8 cellular contexts compared by ENCODE assay signal in the genomic region with DNA sequence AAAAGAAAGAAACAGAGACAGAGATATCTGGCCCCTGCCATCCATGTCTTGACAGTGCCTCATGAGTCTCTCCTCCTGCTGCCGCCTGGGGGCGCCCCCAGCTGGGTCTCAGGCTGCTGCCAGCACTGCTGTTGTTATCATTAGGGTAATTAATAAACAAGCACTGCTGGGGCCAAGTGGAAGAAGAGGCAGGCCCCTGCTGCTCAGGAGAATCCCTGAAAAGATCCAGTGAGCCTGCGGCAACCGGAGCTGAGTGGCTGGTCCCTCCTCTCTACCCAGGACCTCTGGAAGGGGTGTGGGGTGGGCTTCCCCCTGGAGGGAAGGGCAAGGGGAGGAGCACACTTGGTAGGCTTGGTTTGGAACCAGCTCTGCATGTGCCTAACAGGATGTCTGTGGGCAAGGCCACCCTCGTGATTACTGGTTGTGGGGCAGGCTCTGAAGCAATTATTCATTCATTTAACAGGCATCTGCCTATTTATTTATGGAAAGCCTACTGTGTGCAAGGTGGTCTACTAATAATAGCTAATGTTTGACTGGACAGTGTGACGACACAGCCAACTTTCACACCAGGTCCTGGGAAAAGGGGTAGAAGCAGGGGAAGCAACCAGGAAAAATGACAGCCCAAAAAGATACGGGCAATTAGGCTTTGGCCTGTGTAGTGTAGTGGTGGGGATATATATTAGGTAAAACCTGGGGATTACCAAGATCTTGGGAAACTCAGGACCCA. TPM values are rescaled to one million over a fixed set of nuclear protein-coding genes. Genes with fewer than 3 reads are reported as not detected.
A peak's percentile ranks its signal among the peaks of the same experiment; 100 is the strongest.
DNase-seq lines count a peak whose midpoint lies in the region; ATAC-seq and TF ChIP-seq lines count a peak whose summit lies in the region.

No MANE protein-coding gene starts in this region.

- H3K36me3 ChIP-seq in HEK293 (ENCODE audit: control insufficient read depth in 2 of 2, insufficient read depth in 1 of 2, low read length in 2 of 2) (peaks cover 0 to 11% of the 10 kb centered on the region in 2 experiments; a peak in 1 of 3 replicates), left lung (no peaks in the 10 kb centered on the region)

- H3K27me3 ChIP-seq in left lung = peaks cover 4 to 39% of the 10 kb centered on the region in 2 donors

- H3K4me1 Mint-ChIP-seq in activated CD4-positive, alpha-beta T cell treated with anti-CD3 and anti-CD28 coated beads, Interleukin-2, amount 10 ng/mL, durations not matched to agents 24 days and 14 days = peaks cover 23% of the 10 kb centered on the region

- peak overlapping the region; percentile 84 for H3K4me3 Mint-ChIP-seq in activated CD4-positive, alpha-beta T cell treated with anti-CD3 and anti-CD28 coated beads, Interleukin-2, amount 10 ng/mL, durations not matched to agents 24 days and 14 days

- no peaks in the 10 kb centered on the region for H3K9me3 ChIP-seq in HEK293 (ENCODE audit: control insufficient read depth, insufficient read depth, low read depth, low read length)
- no peaks in the 10 kb centered on the region for H3K9me3 ChIP-seq in left lung

- CTCF ChIA-PET in HEK293 (lab: Yijun Ruan, JAX) = interaction anchor here (0.6 to 2.0 kb wide), 16 partner anchors 9 to 652 kb away, joined by 3 to 6 read pairs (median 4); partner anchors contain the start of genes ITPKA and MAPKBP1

- H3K4me3 ChIP-seq in HEK293 (ENCODE audit: low read depth, low read length) (no peak overlapping the region), coronary artery (peak overlapping the region; percentile 91), left lung (peak overlapping the region in 1 of 2 donors; percentile 49)

- ATAC-seq in left lung (peak; percentile 69), GM19324 (IDR thresholded peaks at IDR 0.05; ENCODE audit: low FRiP score, unreplicated experiment) (no peak)

- H3K27me3 Mint-ChIP-seq in activated CD4-positive, alpha-beta T cell treated with anti-CD3 and anti-CD28 coated beads, Interleukin-2, amount 10 ng/mL, durations not matched to agents 24 days and 14 days = peaks cover 45% of the 10 kb centered on the region

- H3K27ac ChIP-seq in HEK293 (ENCODE audit: extremely low read depth, low read depth, low read length) (peak overlapping the region; percentile 51; the same call in 1 of the 2 replicates), coronary artery (peak overlapping the region; percentile 10 to 75), left lung (peak overlapping the region; percentile 19 to 39)

- peak; percentile 63 for TF ChIP-seq CTCF in HEK293 (tag by site-specific recombination; IDR thresholded peaks at IDR 0.05)
- TF ChIP-seq CTCF in coronary artery (IDR thresholded peaks at IDR 0.05) = peak; percentile 73
- TF ChIP-seq CTCF in left lung (IDR thresholded peaks at IDR 0.05) = peak; percentile 68 to 73

- no peaks in the 10 kb centered on the region for H3K9me3 Mint-ChIP-seq in activated CD4-positive, alpha-beta T cell treated with anti-CD3 and anti-CD28 coated beads, Interleukin-2, amount 10 ng/mL, durations not matched to agents 24 days and 14 days

- intact Hi-C loops in activated CD4-positive, alpha-beta T cell treated with anti-CD3 and anti-CD28 coated beads, Interleukin-2, amount 10 ng/mL, durations not matched to agents 24 days and 14 days (cut with micrococcal nuclease) = loop anchor here (1.0 to 2.0 kb wide), 2 partner anchors 27 to 253 kb away; no protein-coding TSS in a partner anchor
- intact Hi-C loops in left lung (cut with DNase I) = no loop called here

- H3K36me3 Mint-ChIP-seq in activated CD4-positive, alpha-beta T cell treated with anti-CD3 and anti-CD28 coated beads, Interleukin-2, amount 10 ng/mL, durations not matched to agents 24 days and 14 days (ENCODE audit: low read depth) = no peaks in the 10 kb centered on the region

- H3K4me1 ChIP-seq in HEK293 (ENCODE audit: control insufficient read depth, insufficient read depth, low read length) = peaks cover 5% of the 10 kb centered on the region; the same call in 1 of the 2 replicates
- H3K4me1 ChIP-seq in left lung = peaks cover 9 to 27% of the 10 kb centered on the region in 2 donors

- DNase-seq in COLO829 (ENCODE audit: low spot score) = peak; percentile 57
- peak; percentile 73 for DNase-seq in NCI-H510A treated with DMSO at 0.1 percent for 48 hours (lab: John Stamatoyannopoulos, UW)
- peak; percentile 87 for DNase-seq in activated CD4-positive, alpha-beta T cell treated with anti-CD3 and anti-CD28 coated beads, Interleukin-2, amount 10 ng/mL, durations not matched to agents 24 days and 14 days
- DNase-seq in coronary artery (ENCODE audit: low spot score) = no peak
- DNase-seq in left lung = peak; percentile 63 to 86
- peak; percentile 73 for DNase-seq in stimulated activated CD4-positive, alpha-beta T cell treated with anti-CD3 and anti-CD28 coated beads, Interleukin-4, amount 100 ng/mL, for 1 hour

- POLR2A ChIA-PET in HEK293 (lab: Yijun Ruan, JAX) = interaction anchor here (0.8 to 2.0 kb wide), 4 partner anchors 11 to 63 kb away, joined by 3 to 11 read pairs (median 6); partner anchors contain the start of gene RPAP1

- peak overlapping the region; percentile 65 for H3K27ac Mint-ChIP-seq in activated CD4-positive, alpha-beta T cell treated with anti-CD3 and anti-CD28 coated beads, Interleukin-2, amount 10 ng/mL, durations not matched to agents 24 days and 14 days

TF ChIP-seq in HEK293, 187 proteins besides CTCF, POLR2A, EP300 and RAD21 (continues in another document):
- TF ChIP-seq ZNF211 (tag by site-specific recombination; IDR thresholded peaks at IDR 0.05; ENCODE audit: low read depth) (no peak), ZNF610 (tag by site-specific recombination; IDR thresholded peaks at IDR 0.05; ENCODE audit: borderline replicate concordance) (no peak), ZNF830 (tag by site-specific recombination; IDR thresholded peaks at IDR 0.05; ENCODE audit: low read depth) (no peak), ZNF776 (tag by site-specific recombination; IDR thresholded peaks at IDR 0.05; ENCODE audit: borderline replicate concordance) (no peak), ZNF18 (tag by site-specific recombination; IDR thresholded peaks at IDR 0.05) (no peak), SP3 (tag by site-specific recombination; IDR thresholded peaks at IDR 0.05) (peak; percentile 72)
- TF ChIP-seq, protein P1, sequence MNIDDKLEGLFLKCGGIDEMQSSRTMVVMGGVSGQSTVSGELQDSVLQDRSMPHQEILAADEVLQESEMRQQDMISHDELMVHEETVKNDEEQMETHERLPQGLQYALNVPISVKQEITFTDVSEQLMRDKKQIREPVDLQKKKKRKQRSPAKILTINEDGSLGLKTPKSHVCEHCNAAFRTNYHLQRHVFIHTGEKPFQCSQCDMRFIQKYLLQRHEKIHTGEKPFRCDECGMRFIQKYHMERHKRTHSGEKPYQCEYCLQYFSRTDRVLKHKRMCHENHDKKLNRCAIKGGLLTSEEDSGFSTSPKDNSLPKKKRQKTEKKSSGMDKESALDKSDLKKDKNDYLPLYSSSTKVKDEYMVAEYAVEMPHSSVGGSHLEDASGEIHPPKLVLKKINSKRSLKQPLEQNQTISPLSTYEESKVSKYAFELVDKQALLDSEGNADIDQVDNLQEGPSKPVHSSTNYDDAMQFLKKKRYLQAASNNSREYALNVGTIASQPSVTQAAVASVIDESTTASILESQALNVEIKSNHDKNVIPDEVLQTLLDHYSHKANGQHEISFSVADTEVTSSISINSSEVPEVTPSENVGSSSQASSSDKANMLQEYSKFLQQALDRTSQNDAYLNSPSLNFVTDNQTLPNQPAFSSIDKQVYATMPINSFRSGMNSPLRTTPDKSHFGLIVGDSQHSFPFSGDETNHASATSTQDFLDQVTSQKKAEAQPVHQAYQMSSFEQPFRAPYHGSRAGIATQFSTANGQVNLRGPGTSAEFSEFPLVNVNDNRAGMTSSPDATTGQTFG (tag by site-specific recombination; IDR thresholded peaks at IDR 0.05; ENCODE audit: borderline replicate concordance) = no peak

RNA-seq across cellular contexts. Expression of gene TYRO3, which starts 1.2 kb away (rescaled TPM):
- total RNA-seq in activated CD4-positive, alpha-beta T cell treated with anti-CD3 and anti-CD28 coated beads, Interleukin-2, amount 10 ng/mL, durations not matched to agents 24 days and 14 days = 4.2 and 6.2 TPM in 2 replicates
- total RNA-seq in left lung = 10 to 100 TPM; 11.2 to 11.9 TPM

RNA-seq across cellular contexts. Expression of gene RPAP1, which starts 13.8 kb away (rescaled TPM):
- 56.5 and 61.3 TPM in 2 replicates for total RNA-seq in activated CD4-positive, alpha-beta T cell treated with anti-CD3 and anti-CD28 coated beads, Interleukin-2, amount 10 ng/mL, durations not matched to agents 24 days and 14 days
- 10 to 100 TPM; 30.4 to 32.8 TPM for total RNA-seq in left lung

RNA-seq across cellular contexts. Expression of gene LTK, which starts 44.2 kb away (rescaled TPM):
- total RNA-seq in activated CD4-positive, alpha-beta T cell treated with anti-CD3 and anti-CD28 coated beads, Interleukin-2, amount 10 ng/mL, durations not matched to agents 24 days and 14 days = not detected in 2 replicates
- 1 to 10 TPM; 1.6 to 1.8 TPM for total RNA-seq in left lung
